Comparison of ENCODE assay signal across 17 cellular contexts in genomic region chr9:13555989-13556500, GRCh38.
"Had no signal": no experiment of that assay in that cellular context is flagged by ENCODE, and none has a peak within 500 bp of the region (broad histone marks: within the 10 kb centered on the region; RNA-seq: fewer than 3 reads in every experiment).

No MANE protein-coding gene starts in this region.

- H3K4me3 ChIP-seq: ascending aorta, transverse colon, vagina had no signal

- DNase-seq: activated naive CD4-positive, alpha-beta T cell treated with anti-CD3 and anti-CD28 coated beads for 36 hours; effector memory CD8-positive, alpha-beta T cell; kidney glomerular epithelial cell; mesendoderm; natural killer cell; nucleus accumbens; posterior cingulate gyrus; stimulated activated CD4-positive, alpha-beta T cell treated with anti-CD3 and anti-CD28 coated beads, Interleukin-15, amount 100 ng/mL, for 24 hours; stimulated activated CD4-positive, alpha-beta T cell treated with anti-CD3 and anti-CD28 coated beads, Interleukin-4, amount 100 ng/mL, for 1 hour; stimulated activated naive CD4-positive, alpha-beta T cell; substantia nigra; transverse colon had no signal

- H3K9me3 ChIP-seq: ascending aorta, transverse colon, vagina had no signal

- H3K27me3 ChIP-seq: ascending aorta, transverse colon, vagina had no signal

- ATAC-seq: activated CD4-positive, CD25-positive, alpha-beta regulatory T cell treated with anti-CD3 and anti-CD28 coated beads, Interleukin-2, amount 50 U/mL, for 24 hours; effector memory CD8-positive, alpha-beta T cell; natural killer cell had no signal

- H3K4me1 ChIP-seq: ascending aorta, transverse colon, vagina had no signal

- H3K36me3 ChIP-seq: ascending aorta, transverse colon, vagina had no signal

- H3K27ac ChIP-seq: ascending aorta, transverse colon, vagina had no signal

- FAIRE-seq: bronchial epithelial cell, frontal cortex had no signal
